In genomic region chr2:21404137-21404536, GRCh38 we compare ENCODE assay signal across 25 cellular contexts.
"Had no signal": no experiment of that assay in that cellular context is flagged by ENCODE, and none has a peak within 500 bp of the region (broad histone marks: within the 10 kb centered on the region; RNA-seq: fewer than 3 reads in every experiment).

No MANE protein-coding gene starts in this region.

- H3K36me3 ChIP-seq: gastrocnemius medialis, neural progenitor cell, right lobe of liver, stomach, thyroid gland had no signal

- H3K4me3 ChIP-seq: dorsolateral prefrontal cortex, gastrocnemius medialis, mucosa of descending colon, neural progenitor cell, right lobe of liver, smooth muscle cell, stomach, thyroid gland had no signal

- H3K9me3 ChIP-seq: gastrocnemius medialis, mucosa of descending colon, right lobe of liver, stomach, thyroid gland had no signal

- FAIRE-seq: colon, kidney had no signal

- H3K4me2 ChIP-seq: neural progenitor cell, smooth muscle cell had no signal

- DNase-seq: dorsolateral prefrontal cortex; effector CD4-positive, alpha-beta T cell; foreskin fibroblast; gastrocnemius medialis; head of caudate nucleus; kidney; mesenchymal stem cell; mucosa of descending colon; naive B cell; right lobe of liver; stimulated activated CD4-positive, alpha-beta T cell treated with anti-CD3 and anti-CD28 coated beads, Interleukin-12 subunit alpha, Interleukin-12 subunit beta, amount 100 ng/mL, for 4 hours; stimulated activated CD4-positive, alpha-beta T cell treated with anti-CD3 and anti-CD28 coated beads, Interleukin-2, amount 100 ng/mL, for 24 hours; stimulated activated CD4-positive, alpha-beta T cell treated with anti-CD3 and anti-CD28 coated beads, Interleukin-4, amount 100 ng/mL, for 24 hours; stimulated activated naive CD4-positive, alpha-beta T cell treated with Interleukin-2 at 50 U/mL for 16 hours; stomach; thyroid gland had no signal

- H3K4me1 ChIP-seq: gastrocnemius medialis, neural progenitor cell, parathyroid adenoma, right lobe of liver, stomach, thyroid gland had no signal

- H3K27ac ChIP-seq: dorsolateral prefrontal cortex, epithelial cell of prostate, gastrocnemius medialis, neural progenitor cell, parathyroid adenoma, right lobe of liver, stomach, thyroid gland had no signal

- H2AFZ ChIP-seq: neural progenitor cell, parathyroid adenoma had no signal

- H3K9ac ChIP-seq: neural progenitor cell, parathyroid adenoma had no signal

- H3K27me3 ChIP-seq: gastrocnemius medialis, neural progenitor cell, right lobe of liver, stomach, thyroid gland had no signal

- ATAC-seq: esophagus mucosa; gastrocnemius medialis; left lobe of liver; mucosa of descending colon; natural killer cell treated with Interleukin-12 subunit alpha and Interleukin-12 subunit beta and Interleukin-15 and Interleukin-18, amount 100 ng/mL, for 72 hours; right lobe of liver; stimulated activated effector memory CD8-positive, alpha-beta T cell treated with anti-CD3 and anti-CD28 coated beads, Interleukin-12 subunit alpha, Interleukin-12 subunit beta, amount 100 ng/mL, for 72 hours had no signal
